Comparison of ENCODE assay signal across 1 cellular context in genomic region chr19:506404-507285, GRCh38.
TF ChIP-seq lines count a peak whose summit lies in the region.

No MANE protein-coding gene starts in this region.

TF ChIP-seq in HepG2, 621 proteins besides CTCF, POLR2A, EP300 and RAD21 (continued from another document and continues in another):
- TF ChIP-seq ZBTB26 (CRISPR knock-in tag; IDR thresholded peaks at IDR 0.05; ENCODE audit: borderline replicate concordance) (peak; percentile 47; the same call in 1 of the 2 replicates), NR2C2 (CRISPR knock-in tag; IDR thresholded peaks at IDR 0.05; ENCODE audit: borderline replicate concordance) (no peak), RAD51 (IDR thresholded peaks at IDR 0.05; ENCODE audit: borderline replicate concordance) (no peak), NFYC (CRISPR knock-in tag; IDR thresholded peaks at IDR 0.05) (no peak), PBX3 (CRISPR knock-in tag; IDR thresholded peaks at IDR 0.05; ENCODE audit: borderline replicate concordance) (no peak), NKX3-1 (CRISPR knock-in tag; IDR thresholded peaks at IDR 0.05) (0 out of 2 replicates have a peak, but pooled peaks have one; percentile 13), TBX2 (CRISPR knock-in tag; IDR thresholded peaks at IDR 0.05; ENCODE audit: borderline replicate concordance) (peak; percentile 80), HNRNPLL (IDR thresholded peaks at IDR 0.05; ENCODE audit: low read depth, low read length, poor library complexity, severe bottlenecking) (peak; percentile 25), ZFP41 (CRISPR knock-in tag; IDR thresholded peaks at IDR 0.05; ENCODE audit: borderline replicate concordance) (no peak), ZNF883 (CRISPR knock-in tag; IDR thresholded peaks at IDR 0.05; ENCODE audit: not compliant biosample characterization) (no peak), CERS6 (CRISPR knock-in tag; IDR thresholded peaks at IDR 0.05) (no peak), ZNF296 (CRISPR knock-in tag; conservative IDR thresholded peaks at IDR 0.05) (no peak), BRF2 (CRISPR knock-in tag; IDR thresholded peaks at IDR 0.05) (no peak), ZNF280B (CRISPR knock-in tag; IDR thresholded peaks at IDR 0.05; ENCODE audit: borderline replicate concordance) (peak; percentile 92), ARNTL (CRISPR knock-in tag; IDR thresholded peaks at IDR 0.05) (no peak), CBX5 (CRISPR knock-in tag; IDR thresholded peaks at IDR 0.05; ENCODE audit: borderline replicate concordance) (no peak; the same call in 1 of the 2 replicates), AHDC1 (CRISPR knock-in tag; IDR thresholded peaks at IDR 0.05; ENCODE audit: borderline replicate concordance) (peak; percentile 54; the same call in 1 of the 2 replicates), MTERF4 (CRISPR knock-in tag; IDR thresholded peaks at IDR 0.05) (no peak), NFAT5 (CRISPR knock-in tag; IDR thresholded peaks at IDR 0.05) (no peak), ZMYM4 (CRISPR knock-in tag; IDR thresholded peaks at IDR 0.05) (peak; percentile 67; the same call in 1 of the 2 replicates), ZNF563 (CRISPR knock-in tag; IDR thresholded peaks at IDR 0.05) (no peak), GATAD1 (CRISPR knock-in tag; IDR thresholded peaks at IDR 0.05) (peak; percentile 72), ZNF839 (CRISPR knock-in tag; IDR thresholded peaks at IDR 0.05; ENCODE audit: borderline replicate concordance) (no peak), ZNF710 (CRISPR knock-in tag; IDR thresholded peaks at IDR 0.05; ENCODE audit: borderline replicate concordance) (no peak), ZBTB43 (CRISPR knock-in tag; conservative IDR thresholded peaks at IDR 0.05) (no peak), MAFG (CRISPR knock-in tag; IDR thresholded peaks at IDR 0.05) (no peak), ZFAT (CRISPR knock-in tag; conservative IDR thresholded peaks at IDR 0.05) (no peak), PRPF4 (IDR thresholded peaks at IDR 0.05; ENCODE audit: low read depth, low read length, poor library complexity, severe bottlenecking) (no peak), ZNF740 (CRISPR knock-in tag; IDR thresholded peaks at IDR 0.05) (no peak), HDAC1 (CRISPR knock-in tag; IDR thresholded peaks at IDR 0.05) (peak; percentile 77), ZNF343 (CRISPR knock-in tag; IDR thresholded peaks at IDR 0.05) (no peak), JUNB (CRISPR knock-in tag; IDR thresholded peaks at IDR 0.05; ENCODE audit: borderline replicate concordance) (no peak)
